8 cellular contexts compared by ENCODE assay signal in genomic region chr22:43088616-43088978, GRCh38. TPM values are rescaled to one million over a fixed set of nuclear protein-coding genes. Genes with fewer than 3 reads are reported as not detected.
A peak's percentile ranks its signal among the peaks of the same experiment; 100 is the strongest.
DNase-seq lines count a peak whose midpoint lies in the region; ATAC-seq and TF ChIP-seq lines count a peak whose summit lies in the region.

No MANE protein-coding gene starts in this region.

- no peak for TF ChIP-seq EP300 in gastroesophageal sphincter (IDR thresholded peaks at IDR 0.05)

- ATAC-seq in gastroesophageal sphincter: no peak

- H3K27me3 ChIP-seq in SJSA1 (replicated peaks) (no peaks in the 10 kb centered on the region), gastroesophageal sphincter (no peaks in the 10 kb centered on the region)

- H3K4me1 ChIP-seq in SJSA1 (replicated peaks) (peaks cover 4% of the 10 kb centered on the region; the same call in 1 of the 2 replicates), gastroesophageal sphincter (peaks cover 0 to 17% (median 3%) of the 10 kb centered on the region in 3 donors)

- peak overlapping the region; percentile 15; the same call in 1 of the 2 replicates for H3K27ac ChIP-seq in SJSA1
- H3K27ac ChIP-seq in gastroesophageal sphincter: peak overlapping the region in 3 of 4 donors; percentile 68 to 72 (median 70)

- DNase-seq in NCI-H748 (lab: John Stamatoyannopoulos, UW; ENCODE audit: unreplicated experiment) (peak; percentile 67), NCI-H748 treated with DMSO at 0.1 percent for 48 hours (lab: John Stamatoyannopoulos, UW) (no peak), SJSA1 (ENCODE audit: low read depth in 1 of 2, low spot score in 2 of 2) (no peak), germinal center (ENCODE audit: low spot score) (no peak), inferior parietal cortex (ENCODE audit: extremely low spot score) (no peak), glomerular visceral epithelial cell (ENCODE audit: extremely low spot score) (no peak)
- peak; percentile 40 for DNase-seq in stimulated activated CD8-positive, alpha-beta memory T cell treated with anti-CD3 and anti-CD28 coated beads, Interleukin-4, amount 100 ng/mL, for 48 hours

- no peaks in the 10 kb centered on the region for H3K36me3 ChIP-seq in SJSA1
- H3K36me3 ChIP-seq in gastroesophageal sphincter: no peaks in the 10 kb centered on the region

- WGBS in gastroesophageal sphincter (ENCODE audit: low coverage in 1 of 2), 2 donors: 20 to 80% methylated on average over 1 to 6 of the region's 9 CpGs

- no peaks in the 10 kb centered on the region for H3K9me3 ChIP-seq in SJSA1 (replicated peaks)
- H3K9me3 ChIP-seq in gastroesophageal sphincter: no peaks in the 10 kb centered on the region

- H3K4me3 ChIP-seq in SJSA1 (peak overlapping the region; percentile 71), gastroesophageal sphincter (peak overlapping the region; percentile 75 to 80)

- TF ChIP-seq CTCF in gastroesophageal sphincter (IDR thresholded peaks at IDR 0.05): no peak

- TF ChIP-seq POLR2A in gastroesophageal sphincter (IDR thresholded peaks at IDR 0.05): no peak

RNA-seq across cellular contexts. Expression of gene TTLL1, which starts 0.6 kb away (rescaled TPM):
- 15.8 and 25.8 TPM in 2 replicates for total RNA-seq in SJSA1 (2014; rRNA removed; shearing (Covaris generic))
- total RNA-seq in gastroesophageal sphincter: 1 to 10 TPM; 3.9 to 8.0 (median 5.4) TPM

RNA-seq across cellular contexts. Expression of gene BIK, which starts 22.0 kb away (rescaled TPM):
- total RNA-seq in SJSA1 (2014; rRNA removed; shearing (Covaris generic)): 1.4 and 2.2 TPM in 2 replicates
- total RNA-seq in gastroesophageal sphincter: 1 to 10 TPM in 1 of 4 donors, not detected in 3; 1.7 TPM

RNA-seq across cellular contexts. Expression of gene MCAT, which starts 54.6 kb away (rescaled TPM):
- 13.5 and 14.7 TPM in 2 replicates for total RNA-seq in SJSA1 (2014; rRNA removed; shearing (Covaris generic))
- total RNA-seq in gastroesophageal sphincter: 10 to 100 TPM; 15.8 to 21.7 (median 19.2) TPM

Comparison
In these comparisons a context has a peak if more than half of its experiments do, and no peak if none do; other contexts are left out.
1. DNase-seq: peak in NCI-H748 (single experiment) and stimulated activated CD8-positive, alpha-beta memory T cell treated with anti-CD3 and anti-CD28 coated beads, Interleukin-4, amount 100 ng/mL, for 48 hours (single experiment); none in NCI-H748 treated with DMSO at 0.1 percent for 48 hours (single experiment), SJSA1 (0 of 2), germinal center (single experiment), inferior parietal cortex (single experiment) and glomerular visceral epithelial cell (single experiment).